21 cellular contexts compared by ENCODE assay signal in the genomic region with DNA sequence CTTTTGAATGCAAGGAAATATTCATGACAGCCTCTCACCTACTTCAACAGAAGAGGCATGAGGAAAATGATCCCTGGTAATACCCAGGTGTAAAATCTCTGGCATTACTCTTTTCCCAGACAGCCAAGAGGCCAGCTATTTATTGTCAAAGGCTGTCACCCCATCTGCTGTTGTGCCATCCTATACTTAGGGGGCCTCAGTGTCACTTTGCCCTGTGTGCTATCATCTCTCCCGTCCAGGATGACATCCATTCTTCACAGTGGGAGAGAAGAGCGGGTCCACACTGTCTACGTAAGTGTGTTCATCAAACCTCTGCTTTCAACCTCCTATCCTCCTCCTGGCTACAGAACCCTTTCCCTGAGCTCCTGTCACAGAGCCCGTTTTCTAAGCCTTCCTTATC.
"Had no signal": no experiment of that assay in that cellular context is flagged by ENCODE, and none has a peak within 500 bp of the region (broad histone marks: within the 10 kb centered on the region; RNA-seq: fewer than 3 reads in every experiment).

No MANE protein-coding gene starts in this region.

- H3K36me3 Mint-ChIP-seq: activated naive CD4-positive, alpha-beta T cell treated with anti-CD3 and anti-CD28 coated beads, Interleukin-2, amount 50 U/mL, for 72 hours; brain; stimulated activated memory B cell treated with anti-CD40 and anti-IgM and Interleukin-4, amounts not matched to agents 10 μg/mL and 1 μg/mL and 100 μg/mL, for 72 hours had no signal

- H3K4me1 ChIP-seq: right lobe of liver, uterus had no signal

- H3K27ac ChIP-seq: right lobe of liver, skin epidermis, suprapubic skin, transverse colon, uterus had no signal

- H3K27me3 ChIP-seq: right lobe of liver, stomach, suprapubic skin, transverse colon, uterus had no signal

- H3K9me3 Mint-ChIP-seq: activated naive CD4-positive, alpha-beta T cell treated with anti-CD3 and anti-CD28 coated beads, Interleukin-2, amount 50 U/mL, for 72 hours; activated T-cell treated with anti-CD3 and anti-CD28 coated beads, Interleukin-2, amount 50 U/mL, for 24 hours; activated T-helper 17 cell treated with anti-CD3 and anti-CD28 coated beads, Interleukin-2, amount 50 U/mL, for 72 hours; brain; stimulated activated memory B cell treated with anti-CD40 and anti-IgM and Interleukin-4, amounts not matched to agents 10 μg/mL and 1 μg/mL and 100 μg/mL, for 72 hours had no signal

- ATAC-seq: activated naive CD4-positive, alpha-beta T cell treated with anti-CD3 and anti-CD28 coated beads, Interleukin-2, amount 50 U/mL, for 72 hours; activated T-helper 17 cell treated with anti-CD3 and anti-CD28 coated beads, Interleukin-2, amount 50 U/mL, for 72 hours; right lobe of liver; stimulated activated memory B cell treated with anti-CD40 and anti-IgM and Interleukin-4, amounts not matched to agents 10 μg/mL and 1 μg/mL and 100 μg/mL, for 72 hours had no signal

- DNase-seq: activated CD8-positive, alpha-beta memory T cell treated with anti-CD3 and anti-CD28 coated beads for 24 hours; activated CD8-positive, alpha-beta memory T cell treated with anti-CD3 and anti-CD28 coated beads, Interleukin-2, amount 50 U/mL, for 4 hours; activated T-cell treated with anti-CD3 and anti-CD28 coated beads, Interleukin-2, amount 50 U/mL, for 24 hours; aorta; dermis blood vessel endothelial cell; effector CD8-positive, alpha-beta T cell; foreskin melanocyte; hippocampal formation; occipital lobe; posterior cingulate gyrus; right lobe of liver; stimulated activated CD4-positive, alpha-beta T cell treated with anti-CD3 and anti-CD28 coated beads, Interleukin-2, amount 100 ng/mL, for 24 hours; stomach; transverse colon; uterus had no signal

- H3K4me1 Mint-ChIP-seq: activated T-helper 17 cell treated with anti-CD3 and anti-CD28 coated beads, Interleukin-2, amount 50 U/mL, for 72 hours; stimulated activated memory B cell treated with anti-CD40 and anti-IgM and Interleukin-4, amounts not matched to agents 10 μg/mL and 1 μg/mL and 100 μg/mL, for 72 hours had no signal

- H3K4me3 Mint-ChIP-seq: activated T-cell treated with anti-CD3 and anti-CD28 coated beads, Interleukin-2, amount 50 U/mL, for 24 hours; activated T-helper 17 cell treated with anti-CD3 and anti-CD28 coated beads, Interleukin-2, amount 50 U/mL, for 72 hours; brain; stimulated activated memory B cell treated with anti-CD40 and anti-IgM and Interleukin-4, amounts not matched to agents 10 μg/mL and 1 μg/mL and 100 μg/mL, for 72 hours had no signal

- H3K27me3 Mint-ChIP-seq: brain; stimulated activated memory B cell treated with anti-CD40 and anti-IgM and Interleukin-4, amounts not matched to agents 10 μg/mL and 1 μg/mL and 100 μg/mL, for 72 hours had no signal

- H3K27ac Mint-ChIP-seq: activated naive CD4-positive, alpha-beta T cell treated with anti-CD3 and anti-CD28 coated beads, Interleukin-2, amount 50 U/mL, for 72 hours; activated T-cell treated with anti-CD3 and anti-CD28 coated beads, Interleukin-2, amount 50 U/mL, for 24 hours; activated T-helper 17 cell treated with anti-CD3 and anti-CD28 coated beads, Interleukin-2, amount 50 U/mL, for 72 hours; stimulated activated memory B cell treated with anti-CD40 and anti-IgM and Interleukin-4, amounts not matched to agents 10 μg/mL and 1 μg/mL and 100 μg/mL, for 72 hours had no signal
